Comparison of ENCODE assay signal across 9 cellular contexts in genomic region chr10:99859585-99859984, GRCh38.
A peak's percentile ranks its signal among the peaks of the same experiment; 100 is the strongest.
DNase-seq lines count a peak whose midpoint lies in the region; ATAC-seq and TF ChIP-seq lines count a peak whose summit lies in the region.
"Had no signal": no experiment of that assay in that cellular context is flagged by ENCODE, and none has a peak within 500 bp of the region (broad histone marks: within the 10 kb centered on the region; RNA-seq: fewer than 3 reads in every experiment).

No MANE protein-coding gene starts in this region.

- H3K36me3 ChIP-seq in breast epithelium: no peaks in the 10 kb centered on the region

- no peaks in the 10 kb centered on the region for H3K9me3 ChIP-seq in breast epithelium

- H3K27me3 Mint-ChIP-seq in MCF 10A (ENCODE audit: insufficient read depth, unreplicated experiment) (no peaks in the 10 kb centered on the region), CD14-positive monocyte (ENCODE audit: low read depth in 3 of 3) (peaks cover 6 to 17% (median 13%) of the 10 kb centered on the region in 3 donors)
- H3K27me3 Mint-ChIP-seq in natural killer cell treated with Interleukin-12 subunit alpha and Interleukin-12 subunit beta and Interleukin-15 and Interleukin-18, amount 100 ng/mL, for 72 hours: peaks cover 15 to 19% of the 10 kb centered on the region in 2 donors

- H3K4me3 ChIP-seq in breast epithelium: no peak overlapping the region

- no peaks in the 10 kb centered on the region for H3K36me3 Mint-ChIP-seq in MCF 10A (ENCODE audit: insufficient read depth, unreplicated experiment)
- H3K36me3 Mint-ChIP-seq in CD14-positive monocyte: no peaks in the 10 kb centered on the region
- no peaks in the 10 kb centered on the region for H3K36me3 Mint-ChIP-seq in natural killer cell treated with Interleukin-12 subunit alpha and Interleukin-12 subunit beta and Interleukin-15 and Interleukin-18, amount 100 ng/mL, for 72 hours

- POLR2A ChIA-PET in MCF 10A (lab: Yijun Ruan, JAX): interaction anchor here (0.7 kb wide), 1 partner anchor 186 kb away, joined by 4 read pairs; no protein-coding TSS in a partner anchor

- H3K4me1 Mint-ChIP-seq in MCF 10A (ENCODE audit: insufficient read depth, unreplicated experiment) (no peaks in the 10 kb centered on the region), CD14-positive monocyte (no peaks in the 10 kb centered on the region)
- no peaks in the 10 kb centered on the region for H3K4me1 Mint-ChIP-seq in natural killer cell treated with Interleukin-12 subunit alpha and Interleukin-12 subunit beta and Interleukin-15 and Interleukin-18, amount 100 ng/mL, for 72 hours (ENCODE audit: low read depth in 2 of 2)
- H3K4me1 Mint-ChIP-seq: central memory CD8-positive, alpha-beta T cell had no signal

- no peaks in the 10 kb centered on the region for H3K4me1 ChIP-seq in breast epithelium

- no peaks in the 10 kb centered on the region for H3K27me3 ChIP-seq in breast epithelium

- H3K27ac Mint-ChIP-seq in MCF 10A (ENCODE audit: low read depth, unreplicated experiment) (no peak overlapping the region), CD14-positive monocyte (no peak overlapping the region)
- no peak overlapping the region for H3K27ac Mint-ChIP-seq in natural killer cell treated with Interleukin-12 subunit alpha and Interleukin-12 subunit beta and Interleukin-15 and Interleukin-18, amount 100 ng/mL, for 72 hours

- no peak for TF ChIP-seq POLR2A in breast epithelium (IDR thresholded peaks at IDR 0.05)

- H3K9me3 Mint-ChIP-seq in MCF 10A (ENCODE audit: unreplicated experiment) (no peaks in the 10 kb centered on the region), CD14-positive monocyte (peaks cover 0 to 3% (median 0%) of the 10 kb centered on the region in 7 donors)
- H3K9me3 Mint-ChIP-seq in natural killer cell treated with Interleukin-12 subunit alpha and Interleukin-12 subunit beta and Interleukin-15 and Interleukin-18, amount 100 ng/mL, for 72 hours: no peaks in the 10 kb centered on the region
- H3K9me3 Mint-ChIP-seq: central memory CD8-positive, alpha-beta T cell had no signal

- no peak for ATAC-seq in stimulated activated naive CD8-positive, alpha-beta T cell treated with anti-CD3 and anti-CD28 coated beads, Interleukin-15, Interleukin-2, amounts not matched to agents 100 U/mL and 50 U/mL, for 24 hours
- no peak for ATAC-seq in natural killer cell treated with Interleukin-12 subunit alpha and Interleukin-12 subunit beta and Interleukin-15 and Interleukin-18, amount 100 ng/mL, for 72 hours

- H3K4me3 Mint-ChIP-seq in MCF 10A (ENCODE audit: unreplicated experiment): no peak overlapping the region
- H3K4me3 Mint-ChIP-seq in CD14-positive monocyte: no peak overlapping the region
- H3K4me3 Mint-ChIP-seq in natural killer cell treated with Interleukin-12 subunit alpha and Interleukin-12 subunit beta and Interleukin-15 and Interleukin-18, amount 100 ng/mL, for 72 hours: no peak overlapping the region
- H3K4me3 Mint-ChIP-seq: central memory CD8-positive, alpha-beta T cell had no signal

- CTCF ChIA-PET in MCF 10A (lab: Yijun Ruan, JAX): interaction anchor here (0.6 to 3.6 kb wide), 5 partner anchors 14 to 592 kb away, joined by 3 to 20 read pairs (median 4); no protein-coding TSS in a partner anchor

- H3K27ac ChIP-seq in breast epithelium: no peak overlapping the region

- intact Hi-C loops in MCF 10A (cut with micrococcal nuclease) (no loop called here), breast epithelium (cut with DNase I; ENCODE audit: low total_unique reads) (no loop called here), CD14-positive monocyte (cut with micrococcal nuclease) (no loop called here)

- peak; percentile 13 for DNase-seq in MCF 10A (ENCODE audit: unreplicated experiment)
- no peak for DNase-seq in breast epithelium (ENCODE audit: low spot score in 2 of 2)
- DNase-seq in NCI-H510A treated with DMSO at 0.1 percent for 48 hours (lab: John Stamatoyannopoulos, UW): peak; percentile 4
- peak; percentile 16 to 46 for DNase-seq in dermis microvascular lymphatic vessel endothelial cell (ENCODE audit: low read depth in 2 of 2)
- DNase-seq in stimulated activated naive CD8-positive, alpha-beta T cell treated with anti-CD3 and anti-CD28 coated beads, Interleukin-15, Interleukin-2, amounts not matched to agents 100 U/mL and 50 U/mL, for 24 hours: peak; percentile 10
- no peak for DNase-seq in CD14-positive monocyte (ENCODE audit: low spot score)
- DNase-seq in natural killer cell treated with Interleukin-12 subunit alpha and Interleukin-12 subunit beta and Interleukin-15 and Interleukin-18, amount 100 ng/mL, for 72 hours (ENCODE audit: low spot score): no peak
- DNase-seq in NCI-H1930 (lab: John Stamatoyannopoulos, UW): no peak

- no TSS peak for BruUV-seq in MCF 10A (replicated peaks; lab: Mats Ljungman, UMichigan)

- TF ChIP-seq CTCF in MCF 10A (IDR thresholded peaks at IDR 0.05; ENCODE audit: unreplicated experiment) (no peak), breast epithelium (IDR thresholded peaks at IDR 0.05) (no peak), CD14-positive monocyte (IDR thresholded peaks at IDR 0.05) (no peak)

Comparison
In these comparisons a context has a peak if more than half of its experiments do, and no peak if none do; other contexts are left out.
1. DNase-seq: peak in MCF 10A (single experiment), NCI-H510A treated with DMSO at 0.1 percent for 48 hours (single experiment), dermis microvascular lymphatic vessel endothelial cell (2 of 2) and stimulated activated naive CD8-positive, alpha-beta T cell treated with anti-CD3 and anti-CD28 coated beads, Interleukin-15, Interleukin-2, amounts not matched to agents 100 U/mL and 50 U/mL, for 24 hours (single experiment); none in breast epithelium (0 of 2), CD14-positive monocyte (single experiment), natural killer cell treated with Interleukin-12 subunit alpha and Interleukin-12 subunit beta and Interleukin-15 and Interleukin-18, amount 100 ng/mL, for 72 hours (single experiment) and NCI-H1930 (0 of 2).